ENCODE assay signal across 15 cellular contexts in genomic region chr1:8443558-8444194, GRCh38.
DNase-seq lines count a peak whose midpoint lies in the region; ATAC-seq and TF ChIP-seq lines count a peak whose summit lies in the region.
"Had no signal": no experiment of that assay in that cellular context is flagged by ENCODE, and none has a peak within 500 bp of the region (broad histone marks: within the 10 kb centered on the region; RNA-seq: fewer than 3 reads in every experiment).

No MANE protein-coding gene starts in this region.

- TF ChIP-seq CTCF in VCaP (conservative IDR thresholded peaks at IDR 0.05): 0 out of 2 replicates have a peak, but pooled peaks have one; percentile 13

- H3K27me3 ChIP-seq in HUES48 (ENCODE audit: control insufficient read depth, insufficient read depth, low read length): no peaks in the 10 kb centered on the region
- H3K27me3 ChIP-seq: BLaER1 treated with 17β-estradiol and CSF1 and Interleukin-3, amounts not matched to agents 10 nM and 100 nM; body of pancreas had no signal

- 0 out of 2 replicates have a peak, but pooled peaks cover 3% of the 10 kb centered on the region for H3K36me3 ChIP-seq in HUES48 (ENCODE audit: control insufficient read depth, insufficient read depth, low read length)

- H3K27ac ChIP-seq in HUES48 (ENCODE audit: low read depth, low read length) (peak overlapping the region; percentile 80), VCaP (no peak overlapping the region)
- H3K27ac ChIP-seq: BLaER1 treated with 17β-estradiol and CSF1 and Interleukin-3, amounts not matched to agents 10 nM and 100 nM; body of pancreas; GM23248; KMS-11 had no signal

- no peaks in the 10 kb centered on the region; the same call in 1 of the 2 replicates for H3K9me3 ChIP-seq in HUES48 (ENCODE audit: control insufficient read depth, insufficient read depth, low read length)
- H3K9me3 ChIP-seq: body of pancreas had no signal

- no peak overlapping the region for H3K4me3 ChIP-seq in HUES48 (ENCODE audit: low read depth, low read length)
- H3K4me3 ChIP-seq: BLaER1 treated with 17β-estradiol and CSF1 and Interleukin-3, amounts not matched to agents 10 nM and 100 nM; body of pancreas; GM23248 had no signal

- ATAC-seq in GM21619 (IDR thresholded peaks at IDR 0.05; ENCODE audit: unreplicated experiment): no peak
- ATAC-seq: body of pancreas had no signal

- DNase-seq in AML-193 (lab: John Stamatoyannopoulos, UW) (peak; percentile 20 to 40), iPS-NIHi7 (ENCODE audit: extremely low spot score) (peak; percentile 76), AG20443 (ENCODE audit: low spot score) (no peak), NCI-H1092 (lab: John Stamatoyannopoulos, UW) (no peak)
- DNase-seq in activated effector memory CD4-positive, alpha-beta T cell treated with anti-CD3 and anti-CD28 coated beads, Interleukin-2, amount 50 U/mL, for 16 hours: no peak
- DNase-seq: activated T-cell treated with anti-CD3 and anti-CD28 coated beads, Interleukin-2, amount 50 U/mL, for 24 hours; body of pancreas; GM23248; islet precursor cell; NCI-H2171 had no signal

- peaks cover 38% of the 10 kb centered on the region for H3K4me1 ChIP-seq in HUES48 (ENCODE audit: control insufficient read depth, insufficient read depth, low read length)

- no peak overlapping the region for H3K9ac ChIP-seq in HUES48 (ENCODE audit: low read depth, low read length)
- H3K9ac ChIP-seq: BLaER1 treated with 17β-estradiol and CSF1 and Interleukin-3, amounts not matched to agents 10 nM and 100 nM; GM23248; KMS-11 had no signal

Comparison
In these comparisons a context has a peak if more than half of its experiments do, and no peak if none do; other contexts are left out.
1. DNase-seq: peak in AML-193 (2 of 2) and iPS-NIHi7 (single experiment); none in AG20443 (single experiment), NCI-H1092 (single experiment) and activated effector memory CD4-positive, alpha-beta T cell treated with anti-CD3 and anti-CD28 coated beads, Interleukin-2, amount 50 U/mL, for 16 hours (single experiment).